In genomic region chr9:131125288-131126058, GRCh38 we compare ENCODE assay signal across 8 cellular contexts. TPM values are rescaled to one million over a fixed set of nuclear protein-coding genes. Genes with fewer than 3 reads are reported as not detected.
A peak's percentile ranks its signal among the peaks of the same experiment; 100 is the strongest.
DNase-seq lines count a peak whose midpoint lies in the region; ATAC-seq and TF ChIP-seq lines count a peak whose summit lies in the region.

TSS of gene NUP214 (plus strand) at chr9:131125586. CDS start at chr9:131125705, 119 bp downstream.

- H3K4me1 ChIP-seq in DOHH2 (ENCODE audit: control insufficient read depth, low read length) (peaks cover 12% of the 10 kb centered on the region), GM23338 (ENCODE audit: insufficient read depth) (peaks cover 7% of the 10 kb centered on the region), fibroblast of lung (ENCODE audit: control insufficient read depth, extremely low read depth, insufficient read depth, low read length) (peaks cover 4% of the 10 kb centered on the region)
- H3K4me1 ChIP-seq in naive thymus-derived CD4-positive, alpha-beta T cell (ENCODE audit: control insufficient read depth in 2 of 2, insufficient read depth in 2 of 2, low read length in 2 of 2), result peaks cover 12 to 14% of the 10 kb centered on the region in 2 donors

- H3K36me3 ChIP-seq in DOHH2 (ENCODE audit: control insufficient read depth, low read length) (peaks cover 41% of the 10 kb centered on the region), GM23338 (ENCODE audit: insufficient read depth) (peaks cover 30% of the 10 kb centered on the region), fibroblast of lung (ENCODE audit: control insufficient read depth, insufficient read depth, low read length) (peaks cover 5% of the 10 kb centered on the region)
- peaks cover 8 to 35% (median 11%) of the 10 kb centered on the region in 3 experiments for H3K36me3 ChIP-seq in naive thymus-derived CD4-positive, alpha-beta T cell (ENCODE audit: control insufficient read depth in 2 of 3, insufficient read depth in 3 of 3, low read length in 3 of 3)

- peak within 1 kb of the TSS; percentile 81 for H3K4me3 ChIP-seq in DOHH2 (ENCODE audit: low read length)
- peak within 1 kb of the TSS; percentile 98 for H3K4me3 ChIP-seq in GM23338
- H3K4me3 ChIP-seq in fibroblast of lung (replicated peaks in 1 of 4; ENCODE audit: control extremely low read depth in 1 of 4, insufficient read depth in 1 of 4, low read depth in 3 of 4, low read length in 4 of 4), result peak within 1 kb of the TSS; percentile 94 to 100 (median 96)
- peak within 1 kb of the TSS; percentile 96 for H3K4me3 ChIP-seq in naive thymus-derived CD4-positive, alpha-beta T cell (ENCODE audit: low read length)

- peak; percentile 99 for ATAC-seq in GM23338
- ATAC-seq in activated T-helper 17 cell treated with anti-CD3 and anti-CD28 coated beads, Interleukin-2, amount 50 U/mL, for 72 hours (replicated peaks), result peak; percentile 99
- ATAC-seq in naive thymus-derived CD4-positive, alpha-beta T cell, result peak; percentile 99
- ATAC-seq in stimulated activated naive B cell treated with anti-CD40 and anti-IgM and Interleukin-4, amounts not matched to agents 10 μg/mL and 1 μg/mL and 100 μg/mL, for 72 hours (replicated peaks), result peak; percentile 99

- intact Hi-C loops in naive thymus-derived CD4-positive, alpha-beta T cell (cut with micrococcal nuclease), result loop anchor here (1.0 to 10.0 kb wide), 15 partner anchors 67 to 1819 kb away; partner anchors contain the start of genes UCK1 (in 2 of the 2), EXOSC2 (in 1 of the 2), FAM78A (in 1 of the 2) and MED27 (in 1 of the 2)

- peaks cover 44% of the 10 kb centered on the region for H3K36me3 Mint-ChIP-seq in GM23338 (ENCODE audit: low read depth)
- H3K36me3 Mint-ChIP-seq in activated T-helper 17 cell treated with anti-CD3 and anti-CD28 coated beads, Interleukin-2, amount 50 U/mL, for 72 hours (ENCODE audit: low read depth), result peaks cover 47% of the 10 kb centered on the region
- H3K36me3 Mint-ChIP-seq in naive thymus-derived CD4-positive, alpha-beta T cell, result peaks cover 0 to 24% (median 15%) of the 10 kb centered on the region in 5 donors
- peaks cover 11 to 14% of the 10 kb centered on the region in 2 donors for H3K36me3 Mint-ChIP-seq in stimulated activated naive B cell treated with anti-CD40 and anti-IgM and Interleukin-4, amounts not matched to agents 10 μg/mL and 1 μg/mL and 100 μg/mL, for 72 hours

- H3K9me3 ChIP-seq in DOHH2 (ENCODE audit: control insufficient read depth, insufficient read depth, low read length) (no peaks in the 10 kb centered on the region), fibroblast of lung (ENCODE audit: control insufficient read depth, insufficient read depth, low read depth, low read length) (no peaks in the 10 kb centered on the region)
- H3K9me3 ChIP-seq in naive thymus-derived CD4-positive, alpha-beta T cell (ENCODE audit: control insufficient read depth in 2 of 3, low read length in 3 of 3), result no peaks in the 10 kb centered on the region

- H3K9me2 ChIP-seq in DOHH2 (replicated peaks; ENCODE audit: control insufficient read depth, low read length) (no peaks in the 10 kb centered on the region), GM23338 (ENCODE audit: insufficient read depth) (no peaks in the 10 kb centered on the region)

- POLR2A ChIA-PET in naive thymus-derived CD4-positive, alpha-beta T cell (lab: Charles Lee), result interaction anchor here (0.6 to 1.7 kb wide), 20 partner anchors 8 to 1230 kb away, joined by 3 to 6 read pairs (median 3); partner anchors contain the start of genes EXOSC2, MED27 and SETX

- no peak for TF ChIP-seq CTCF in DOHH2 (IDR thresholded peaks at IDR 0.05; ENCODE audit: low read depth, low read length, poor library complexity, severe bottlenecking)
- no peak for TF ChIP-seq CTCF in GM23338 (conservative IDR thresholded peaks at IDR 0.05; ENCODE audit: low read depth in 2 of 2)
- no peak for TF ChIP-seq CTCF in fibroblast of lung (conservative IDR thresholded peaks at IDR 0.05 in 1 of 2, IDR thresholded peaks at IDR 0.05 in 1 of 2; ENCODE audit: low read depth in 1 of 2, low read length in 2 of 2)

- H4K20me1 ChIP-seq in DOHH2 (ENCODE audit: control insufficient read depth, insufficient read depth, low read depth, low read length) (no peaks in the 10 kb centered on the region; the same call in 1 of the 2 replicates), GM23338 (replicated peaks; ENCODE audit: insufficient read depth) (peaks cover 13% of the 10 kb centered on the region; the same call in 1 of the 2 replicates), fibroblast of lung (ENCODE audit: control insufficient read depth, extremely low read depth, insufficient read depth, low read length) (peaks cover 1% of the 10 kb centered on the region)

- DNase-seq in GM23338 (ENCODE audit: low spot score), result peak; percentile 99
- peak; percentile 95 for DNase-seq in LHCN-M2 (ENCODE audit: low read depth)
- DNase-seq in RPMI8226, result peak; percentile 100
- peak; percentile 96 to 97 for DNase-seq in fibroblast of lung (ENCODE audit: low read depth in 2 of 2)
- DNase-seq in naive thymus-derived CD4-positive, alpha-beta T cell, result peak; percentile 98 to 100 (median 99)
- DNase-seq in stimulated activated naive B cell treated with anti-CD40 and anti-IgM and Interleukin-4, amounts not matched to agents 10 μg/mL and 1 μg/mL and 100 μg/mL, for 72 hours, result peak; percentile 98

- peak within 1 kb of the TSS; percentile 93 for H3K9ac ChIP-seq in fibroblast of lung (ENCODE audit: insufficient read depth, low read length)

- H3K4me2 ChIP-seq in DOHH2 (ENCODE audit: low read length), result peak within 1 kb of the TSS; percentile 91
- H3K4me2 ChIP-seq in GM23338, result peak within 1 kb of the TSS; percentile 98
- H3K4me2 ChIP-seq in fibroblast of lung (ENCODE audit: extremely low read depth, insufficient read depth, low read length), result peak within 1 kb of the TSS; percentile 90

- H3K27me3 ChIP-seq in DOHH2 (ENCODE audit: control insufficient read depth, low read length) (peaks cover 2% of the 10 kb centered on the region; the same call in 1 of the 2 replicates), GM23338 (ENCODE audit: insufficient read depth) (no peaks in the 10 kb centered on the region), fibroblast of lung (ENCODE audit: control insufficient read depth, insufficient read depth, low read length) (no peaks in the 10 kb centered on the region)
- no peaks in the 10 kb centered on the region for H3K27me3 ChIP-seq in naive thymus-derived CD4-positive, alpha-beta T cell (ENCODE audit: control insufficient read depth in 2 of 2, insufficient read depth in 2 of 2, low read length in 2 of 2)

- H2AFZ ChIP-seq in GM23338, result peak within 1 kb of the TSS; percentile 88
- peak within 1 kb of the TSS; percentile 92 for H2AFZ ChIP-seq in fibroblast of lung (ENCODE audit: low read length)

- H3K27ac ChIP-seq in DOHH2 (ENCODE audit: low read depth, low read length), result peak within 1 kb of the TSS; percentile 57
- H3K27ac ChIP-seq in GM23338 (ENCODE audit: low read depth), result peak within 1 kb of the TSS; percentile 97
- H3K27ac ChIP-seq in fibroblast of lung (ENCODE audit: insufficient read depth, low read length), result peak within 1 kb of the TSS; percentile 91
- peak within 1 kb of the TSS; percentile 88 for H3K27ac ChIP-seq in naive thymus-derived CD4-positive, alpha-beta T cell (ENCODE audit: low read depth, low read length)

- H3K4me3 Mint-ChIP-seq in GM23338, result peak within 1 kb of the TSS; percentile 98
- peak within 1 kb of the TSS; percentile 95 for H3K4me3 Mint-ChIP-seq in activated T-helper 17 cell treated with anti-CD3 and anti-CD28 coated beads, Interleukin-2, amount 50 U/mL, for 72 hours
- H3K4me3 Mint-ChIP-seq in naive thymus-derived CD4-positive, alpha-beta T cell, result peak within 1 kb of the TSS; percentile 93 to 100 (median 99)
- H3K4me3 Mint-ChIP-seq in stimulated activated naive B cell treated with anti-CD40 and anti-IgM and Interleukin-4, amounts not matched to agents 10 μg/mL and 1 μg/mL and 100 μg/mL, for 72 hours, result peak within 1 kb of the TSS; percentile 99

- H3K79me2 ChIP-seq in DOHH2 (ENCODE audit: control insufficient read depth, low read length) (peaks cover 48% of the 10 kb centered on the region), GM23338 (replicated peaks; ENCODE audit: insufficient read depth) (peaks cover 23% of the 10 kb centered on the region), fibroblast of lung (ENCODE audit: control insufficient read depth, insufficient read depth, low read length) (peaks cover 15% of the 10 kb centered on the region)

- CTCF ChIA-PET in naive thymus-derived CD4-positive, alpha-beta T cell (lab: Charles Lee), result interaction anchor here (0.6 kb wide), 1 partner anchor 12 kb away, joined by 3 read pairs; no protein-coding TSS in a partner anchor

- H3K27ac Mint-ChIP-seq in GM23338, result peak within 1 kb of the TSS; percentile 99
- peak within 1 kb of the TSS; percentile 96 for H3K27ac Mint-ChIP-seq in activated T-helper 17 cell treated with anti-CD3 and anti-CD28 coated beads, Interleukin-2, amount 50 U/mL, for 72 hours
- peak within 1 kb of the TSS; percentile 98 to 99 (median 99) for H3K27ac Mint-ChIP-seq in naive thymus-derived CD4-positive, alpha-beta T cell
- H3K27ac Mint-ChIP-seq in stimulated activated naive B cell treated with anti-CD40 and anti-IgM and Interleukin-4, amounts not matched to agents 10 μg/mL and 1 μg/mL and 100 μg/mL, for 72 hours, result peak within 1 kb of the TSS; percentile 99

- H3K9me3 Mint-ChIP-seq in GM23338, result no peaks in the 10 kb centered on the region
- no peaks in the 10 kb centered on the region for H3K9me3 Mint-ChIP-seq in activated T-helper 17 cell treated with anti-CD3 and anti-CD28 coated beads, Interleukin-2, amount 50 U/mL, for 72 hours
- peaks cover 0 to 7% (median 0%) of the 10 kb centered on the region in 11 donors for H3K9me3 Mint-ChIP-seq in naive thymus-derived CD4-positive, alpha-beta T cell
- no peaks in the 10 kb centered on the region for H3K9me3 Mint-ChIP-seq in stimulated activated naive B cell treated with anti-CD40 and anti-IgM and Interleukin-4, amounts not matched to agents 10 μg/mL and 1 μg/mL and 100 μg/mL, for 72 hours

- H3K4me1 Mint-ChIP-seq in GM23338, result peaks cover 8% of the 10 kb centered on the region; the same call in 1 of the 3 replicates
- peaks cover 4% of the 10 kb centered on the region for H3K4me1 Mint-ChIP-seq in activated T-helper 17 cell treated with anti-CD3 and anti-CD28 coated beads, Interleukin-2, amount 50 U/mL, for 72 hours
- H3K4me1 Mint-ChIP-seq in naive thymus-derived CD4-positive, alpha-beta T cell, result peaks cover 12 to 45% (median 33%) of the 10 kb centered on the region in 7 donors
- peaks cover 8 to 17% of the 10 kb centered on the region in 2 donors for H3K4me1 Mint-ChIP-seq in stimulated activated naive B cell treated with anti-CD40 and anti-IgM and Interleukin-4, amounts not matched to agents 10 μg/mL and 1 μg/mL and 100 μg/mL, for 72 hours

- H3F3A ChIP-seq in DOHH2 (ENCODE audit: control insufficient read depth, insufficient read depth) (no peaks in the 10 kb centered on the region), GM23338 (replicated peaks; ENCODE audit: low read depth) (peaks cover 23% of the 10 kb centered on the region; the same call in 1 of the 2 replicates)

- peaks cover 11% of the 10 kb centered on the region for H3K27me3 Mint-ChIP-seq in GM23338 (ENCODE audit: insufficient read depth, low read depth, poor library complexity)
- H3K27me3 Mint-ChIP-seq in activated T-helper 17 cell treated with anti-CD3 and anti-CD28 coated beads, Interleukin-2, amount 50 U/mL, for 72 hours, result no peaks in the 10 kb centered on the region
- H3K27me3 Mint-ChIP-seq in naive thymus-derived CD4-positive, alpha-beta T cell, result peaks cover 0 to 5% (median 0%) of the 10 kb centered on the region in 5 donors
- H3K27me3 Mint-ChIP-seq in stimulated activated naive B cell treated with anti-CD40 and anti-IgM and Interleukin-4, amounts not matched to agents 10 μg/mL and 1 μg/mL and 100 μg/mL, for 72 hours, result peaks cover 0 to 1% of the 10 kb centered on the region in 2 donors

RNA-seq across cellular contexts. Expression of gene NUP214, which starts in this region (rescaled TPM):
- total RNA-seq in GM23338 (2014; rRNA removed; shearing (Covaris generic)), result 33.3 and 57.0 TPM in 2 replicates
- polyA plus RNA-seq in GM23338 (2016; fragmentation: Nextera tagmentation; extraction: Ambion mirVana) (36.0 and 44.5 TPM in 2 replicates), fibroblast of lung (5.0 and 6.8 TPM in 2 replicates)
- total RNA-seq in LHCN-M2 (2014; rRNA removed) (18.0 and 21.5 TPM in 2 replicates), fibroblast of lung (8.7 and 12.2 TPM in 2 replicates)
- polyA plus RNA-seq in LHCN-M2 (2012), result 19.4 TPM
- total RNA-seq in activated T-helper 17 cell treated with anti-CD3 and anti-CD28 coated beads, Interleukin-2, amount 50 U/mL, for 72 hours, result 10 to 100 TPM; 63.8 to 71.8 TPM
- 21.0 and 21.1 TPM in 2 replicates for polyA plus RNA-seq in fibroblast of lung (2012)
- polyA minus RNA-seq in fibroblast of lung (ENCODE audit: low replicate concordance), result 50.1 and 57.3 TPM in 2 replicates
- 100 to 1,000 TPM in 2 of 5 experiments, 10 to 100 TPM in 3; 74.9 to 116 (median 82.6) TPM for total RNA-seq in naive thymus-derived CD4-positive, alpha-beta T cell
- polyA plus RNA-seq in naive thymus-derived CD4-positive, alpha-beta T cell, result 10 to 100 TPM; 18.2 to 39.7 TPM

Comparison
In these comparisons a context has a peak if more than half of its experiments do, and no peak if none do; other contexts are left out.
1. Peak in every context shown above with its lines: DNase-seq, ATAC-seq, H3K4me3 ChIP-seq and H3K27ac ChIP-seq.